1 cellular context compared by ENCODE assay signal in the genomic region with DNA sequence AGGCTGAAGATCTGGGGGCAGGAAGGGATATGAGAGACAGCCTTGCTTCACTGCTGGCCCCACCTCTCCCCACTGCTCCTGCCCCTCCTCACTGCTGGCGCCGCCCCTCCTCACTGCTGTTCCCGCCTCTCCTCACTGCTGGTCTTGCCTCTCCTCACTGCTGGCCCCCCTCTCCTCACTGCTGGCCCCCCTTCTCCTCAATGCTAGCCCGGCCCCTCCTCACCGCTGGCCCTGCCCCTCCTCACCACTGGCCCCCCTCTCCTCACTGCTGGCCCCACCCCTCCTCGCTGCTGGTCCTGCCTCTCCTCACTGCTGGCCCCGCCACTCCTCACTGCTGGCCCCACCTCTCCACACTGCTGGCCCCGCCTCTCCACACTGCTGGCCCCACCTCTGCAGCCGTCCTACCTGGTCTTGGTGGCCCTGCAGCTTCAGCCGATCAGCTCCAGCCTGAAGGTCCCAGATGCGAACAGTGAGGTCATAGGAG.
A peak's percentile ranks its signal among the peaks of the same experiment; 100 is the strongest.
TF ChIP-seq lines count a peak whose summit lies in the region.

No MANE protein-coding gene starts in this region.

TF ChIP-seq in K562, 482 proteins besides CTCF, POLR2A, EP300 and RAD21:
- TF ChIP-seq ZNF76 (CRISPR knock-in tag; IDR thresholded peaks at IDR 0.05; ENCODE audit: borderline replicate concordance) (no peak), KDM4B (IDR thresholded peaks at IDR 0.05; ENCODE audit: borderline replicate concordance in 2 of 2, low read depth in 1 of 2) (0 out of 4 replicates have a peak, but pooled peaks of 1 of the 2 experiments have one; percentile 44), NFATC3 (IDR thresholded peaks at IDR 0.05) (0 out of 2 replicates have a peak, but pooled peaks have one; percentile 52), HMGN3 (IDR thresholded peaks at IDR 0.05; ENCODE audit: borderline replicate concordance, extremely low read depth, insufficient read length, low read depth, low read length) (peak; percentile 18), RFX1 (IDR thresholded peaks at IDR 0.05) (no peak), PKNOX1 (IDR thresholded peaks at IDR 0.05) (0 out of 2 replicates have a peak, but pooled peaks have one; percentile 30)
- TF ChIP-seq, protein P1, sequence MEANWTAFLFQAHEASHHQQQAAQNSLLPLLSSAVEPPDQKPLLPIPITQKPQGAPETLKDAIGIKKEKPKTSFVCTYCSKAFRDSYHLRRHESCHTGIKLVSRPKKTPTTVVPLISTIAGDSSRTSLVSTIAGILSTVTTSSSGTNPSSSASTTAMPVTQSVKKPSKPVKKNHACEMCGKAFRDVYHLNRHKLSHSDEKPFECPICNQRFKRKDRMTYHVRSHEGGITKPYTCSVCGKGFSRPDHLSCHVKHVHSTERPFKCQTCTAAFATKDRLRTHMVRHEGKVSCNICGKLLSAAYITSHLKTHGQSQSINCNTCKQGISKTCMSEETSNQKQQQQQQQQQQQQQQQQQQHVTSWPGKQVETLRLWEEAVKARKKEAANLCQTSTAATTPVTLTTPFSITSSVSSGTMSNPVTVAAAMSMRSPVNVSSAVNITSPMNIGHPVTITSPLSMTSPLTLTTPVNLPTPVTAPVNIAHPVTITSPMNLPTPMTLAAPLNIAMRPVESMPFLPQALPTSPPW (CRISPR knock-in tag; IDR thresholded peaks at IDR 0.05): peak; percentile 65
TF ChIP-seq in K562: peak in this region for 5.
